In the genomic region with DNA sequence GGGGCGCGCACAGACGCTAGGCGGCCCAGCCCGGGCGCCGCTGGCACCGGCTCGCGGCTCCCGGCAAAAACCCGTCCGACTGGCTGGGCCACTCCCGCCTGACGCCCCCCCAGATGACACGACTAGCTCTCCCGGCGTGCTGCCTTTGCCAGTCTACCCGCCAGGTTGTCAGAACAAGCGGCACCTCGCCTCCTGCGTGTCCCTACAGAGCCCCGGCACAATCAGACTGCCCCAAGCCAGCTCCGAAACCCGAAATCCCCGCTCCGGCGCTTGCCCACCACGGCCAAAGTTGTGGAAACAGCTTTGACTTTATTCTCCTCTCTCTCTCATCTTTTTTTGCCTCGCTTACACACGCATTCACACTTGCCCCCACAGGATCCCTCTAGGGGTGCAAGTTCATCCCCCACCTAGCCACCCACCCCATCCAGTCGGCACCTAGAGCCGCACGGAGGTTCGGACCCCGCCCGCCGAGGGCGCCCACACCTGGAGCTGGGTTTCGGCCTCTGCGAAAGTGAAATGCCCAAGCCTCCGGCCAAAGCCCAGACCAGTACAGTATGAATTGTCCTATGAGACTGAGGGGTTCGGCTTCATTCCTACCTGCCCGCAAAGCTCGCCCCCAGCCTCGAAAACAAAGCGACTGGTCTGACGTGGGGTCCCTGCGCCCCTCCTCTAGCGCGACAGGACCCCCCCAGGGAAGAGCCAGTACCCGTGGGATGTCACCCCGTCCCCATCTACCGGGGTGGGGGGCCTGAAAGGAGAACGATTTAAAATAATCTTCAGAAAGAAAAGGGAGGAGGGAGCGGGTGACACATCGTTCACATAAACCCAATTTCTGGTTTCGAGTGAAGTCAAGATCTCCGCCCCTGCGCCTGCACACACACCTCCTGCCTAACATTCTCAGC, we compare ENCODE assay signal across 8 cellular contexts. TPM values are rescaled to one million over a fixed set of nuclear protein-coding genes. Genes with fewer than 3 reads are reported as not detected.
DNase-seq lines count a peak whose midpoint lies in the region; ATAC-seq and TF ChIP-seq lines count a peak whose summit lies in the region.

No MANE protein-coding gene starts in this region.

- DNase-seq in AG04450 (ENCODE audit: low read depth, low spot score) (no peak), body of pancreas (peak; percentile 61 to 72 (median 68)), lung (ENCODE audit: low spot score) (no peak), NCI-H187 (lab: John Stamatoyannopoulos, UW) (no peak)
- DNase-seq in stimulated activated CD4-positive, alpha-beta T cell treated with anti-CD3 and anti-CD28 coated beads, Interleukin-2, amount 100 ng/mL, for 48 hours, result no peak
- no peak for DNase-seq in stimulated activated CD4-positive, alpha-beta T cell treated with anti-CD3 and anti-CD28 coated beads, Interleukin-12 subunit alpha, Interleukin-12 subunit beta, amount 100 ng/mL, for 4 hours

- H3K27me3 ChIP-seq in AG04450 (ENCODE audit: control insufficient read depth, insufficient read depth, low read length) (peaks cover 88% of the 10 kb centered on the region), body of pancreas (peaks cover 0 to 79% of the 10 kb centered on the region in 2 donors), lung (ENCODE audit: control insufficient read depth, insufficient read depth) (no peaks in the 10 kb centered on the region)

- H3K36me3 ChIP-seq in body of pancreas (replicated peaks in 1 of 2; ENCODE audit: insufficient read depth in 1 of 2, low read depth in 2 of 2) (no peaks in the 10 kb centered on the region), lung (ENCODE audit: control insufficient read depth in 2 of 2, insufficient read depth in 2 of 2, low read length in 2 of 2) (no peaks in the 10 kb centered on the region)

- POLR2A ChIA-PET in AG04450 (lab: Yijun Ruan, JAX), result interaction anchor here (0.6 to 1.5 kb wide), 3 partner anchors 13 to 1431 kb away, joined by 3 to 10 read pairs (median 4); no protein-coding TSS in a partner anchor

- ATAC-seq in GM19023 (IDR thresholded peaks at IDR 0.05; ENCODE audit: unreplicated experiment) (peak; percentile 11), body of pancreas (peak; percentile 73), lung (ENCODE audit: insufficient read depth, low FRiP score) (peak; percentile 45)

- CTCF ChIA-PET in AG04450 (lab: Charles Lee), result interaction anchor here (0.7 to 2.7 kb wide), 2 partner anchors 12 to 1430 kb away, joined by 3 to 10 read pairs; no protein-coding TSS in a partner anchor

- intact Hi-C loops in body of pancreas (cut with DNase I), result no loop called here

- H3K27ac ChIP-seq in AG04450 (ENCODE audit: low read depth, low read length) (peak overlapping the region; percentile 39), body of pancreas (no peak overlapping the region), lung (ENCODE audit: low read depth in 1 of 2, low read length in 1 of 2) (no peak overlapping the region)

- peaks cover 50% of the 10 kb centered on the region for H3K4me1 ChIP-seq in body of pancreas
- H3K4me1 ChIP-seq in lung (ENCODE audit: control insufficient read depth in 2 of 2, insufficient read depth in 2 of 2, low read length in 2 of 2), result peaks cover 7 to 28% of the 10 kb centered on the region in 2 donors

- H3K9me3 ChIP-seq in AG04450 (ENCODE audit: control insufficient read depth, insufficient read depth, low read length) (peaks cover 19% of the 10 kb centered on the region), body of pancreas (peaks cover 0 to 12% (median 0%) of the 10 kb centered on the region in 3 donors), lung (ENCODE audit: control insufficient read depth in 2 of 2, insufficient read depth in 1 of 2, low read length in 1 of 2) (peaks cover 0 to 34% of the 10 kb centered on the region in 2 donors)

- no peak for TF ChIP-seq RAD21 in Ishikawa (IDR thresholded peaks at IDR 0.05; ENCODE audit: low read depth)

- no peak for TF ChIP-seq CTCF in AG04450 (IDR thresholded peaks at IDR 0.05; ENCODE audit: low read depth, low read length)
- peak in 1 of 7 experiments; percentile 20 for TF ChIP-seq CTCF in body of pancreas (IDR thresholded peaks at IDR 0.05)
- TF ChIP-seq CTCF in lung (IDR thresholded peaks at IDR 0.05; ENCODE audit: control extremely low read depth, extremely low read depth), result no peak

- peak; percentile 24; the same call in 1 of the 2 replicates for TF ChIP-seq EP300 in Ishikawa (IDR thresholded peaks at IDR 0.05; ENCODE audit: borderline replicate concordance)

- WGBS in body of pancreas, 2 donors, result 3 to 5% methylated on average over 34 to 60 of the region's 60 CpGs
- 3 to 5% methylated on average over 60 of the region's 60 CpGs for WGBS in lung, 2 donors

- peak in 1 of 3 donors; percentile 45 for TF ChIP-seq POLR2A in body of pancreas (IDR thresholded peaks at IDR 0.05)

- peak overlapping the region; percentile 63 for H3K4me3 ChIP-seq in AG04450 (ENCODE audit: low read depth, low read length)
- H3K4me3 ChIP-seq in body of pancreas, result peak overlapping the region; percentile 36 to 51
- peak overlapping the region; percentile 59 for H3K4me3 ChIP-seq in lung

TF ChIP-seq in Ishikawa, 13 proteins besides CTCF, POLR2A, EP300 and RAD21:
- TF ChIP-seq, protein P1, sequence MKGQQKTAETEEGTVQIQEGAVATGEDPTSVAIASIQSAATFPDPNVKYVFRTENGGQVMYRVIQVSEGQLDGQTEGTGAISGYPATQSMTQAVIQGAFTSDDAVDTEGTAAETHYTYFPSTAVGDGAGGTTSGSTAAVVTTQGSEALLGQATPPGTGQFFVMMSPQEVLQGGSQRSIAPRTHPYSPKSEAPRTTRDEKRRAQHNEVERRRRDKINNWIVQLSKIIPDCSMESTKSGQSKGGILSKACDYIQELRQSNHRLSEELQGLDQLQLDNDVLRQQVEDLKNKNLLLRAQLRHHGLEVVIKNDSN (IDR thresholded peaks at IDR 0.05), result no peak
- TF ChIP-seq NFIC (IDR thresholded peaks at IDR 0.05), result peak; percentile 45; the same call in 1 of the 2 replicates
- TF ChIP-seq CEBPB (IDR thresholded peaks at IDR 0.05), result no peak
- TF ChIP-seq, protein P2, sequence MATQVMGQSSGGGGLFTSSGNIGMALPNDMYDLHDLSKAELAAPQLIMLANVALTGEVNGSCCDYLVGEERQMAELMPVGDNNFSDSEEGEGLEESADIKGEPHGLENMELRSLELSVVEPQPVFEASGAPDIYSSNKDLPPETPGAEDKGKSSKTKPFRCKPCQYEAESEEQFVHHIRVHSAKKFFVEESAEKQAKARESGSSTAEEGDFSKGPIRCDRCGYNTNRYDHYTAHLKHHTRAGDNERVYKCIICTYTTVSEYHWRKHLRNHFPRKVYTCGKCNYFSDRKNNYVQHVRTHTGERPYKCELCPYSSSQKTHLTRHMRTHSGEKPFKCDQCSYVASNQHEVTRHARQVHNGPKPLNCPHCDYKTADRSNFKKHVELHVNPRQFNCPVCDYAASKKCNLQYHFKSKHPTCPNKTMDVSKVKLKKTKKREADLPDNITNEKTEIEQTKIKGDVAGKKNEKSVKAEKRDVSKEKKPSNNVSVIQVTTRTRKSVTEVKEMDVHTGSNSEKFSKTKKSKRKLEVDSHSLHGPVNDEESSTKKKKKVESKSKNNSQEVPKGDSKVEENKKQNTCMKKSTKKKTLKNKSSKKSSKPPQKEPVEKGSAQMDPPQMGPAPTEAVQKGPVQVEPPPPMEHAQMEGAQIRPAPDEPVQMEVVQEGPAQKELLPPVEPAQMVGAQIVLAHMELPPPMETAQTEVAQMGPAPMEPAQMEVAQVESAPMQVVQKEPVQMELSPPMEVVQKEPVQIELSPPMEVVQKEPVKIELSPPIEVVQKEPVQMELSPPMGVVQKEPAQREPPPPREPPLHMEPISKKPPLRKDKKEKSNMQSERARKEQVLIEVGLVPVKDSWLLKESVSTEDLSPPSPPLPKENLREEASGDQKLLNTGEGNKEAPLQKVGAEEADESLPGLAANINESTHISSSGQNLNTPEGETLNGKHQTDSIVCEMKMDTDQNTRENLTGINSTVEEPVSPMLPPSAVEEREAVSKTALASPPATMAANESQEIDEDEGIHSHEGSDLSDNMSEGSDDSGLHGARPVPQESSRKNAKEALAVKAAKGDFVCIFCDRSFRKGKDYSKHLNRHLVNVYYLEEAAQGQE (IDR thresholded peaks at IDR 0.05; ENCODE audit: low read depth), result no peak
- peak; percentile 35; the same call in 1 of the 2 replicates for TF ChIP-seq TAF1 (IDR thresholded peaks at IDR 0.05; ENCODE audit: low read depth)
- 0 out of 2 replicates have a peak, but pooled peaks have one; percentile 2 for TF ChIP-seq YY1 (IDR thresholded peaks at IDR 0.05; ENCODE audit: low read depth)
- peak; percentile 25; the same call in 1 of the 2 replicates for TF ChIP-seq ZBTB7A (IDR thresholded peaks at IDR 0.05; ENCODE audit: low read depth)
- TF ChIP-seq TCF12 (IDR thresholded peaks at IDR 0.05; ENCODE audit: low read depth), result 0 out of 2 replicates have a peak, but pooled peaks have one; percentile 24
- no peak for TF ChIP-seq TEAD4 (IDR thresholded peaks at IDR 0.05)
- TF ChIP-seq, protein P3, sequence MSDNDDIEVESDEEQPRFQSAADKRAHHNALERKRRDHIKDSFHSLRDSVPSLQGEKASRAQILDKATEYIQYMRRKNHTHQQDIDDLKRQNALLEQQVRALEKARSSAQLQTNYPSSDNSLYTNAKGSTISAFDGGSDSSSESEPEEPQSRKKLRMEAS (IDR thresholded peaks at IDR 0.05), result peak; percentile 48; the same call in 1 of the 2 replicates

RNA-seq across cellular contexts. Expression of a gene that starts 1.7 kb away (rescaled TPM):
- polyA plus RNA-seq in AG04450 (2011; rRNA removed) (2.3 TPM in 2 replicates), lung (under 1 TPM; 0.55 to 0.73 TPM)
- 1.7 and 1.9 TPM in 2 replicates for polyA minus RNA-seq in AG04450 (2011; rRNA and poly(A)+ RNA removed)
- total RNA-seq in body of pancreas (not detected), lung (1 to 10 TPM in 1 of 2 donors, under 1 TPM in 1; 0.14 to 2.7 TPM)

Comparison
In these comparisons a context has a peak if more than half of its experiments do, and no peak if none do; other contexts are left out.
1. DNase-seq: peak in body of pancreas (4 of 4); none in AG04450 (single experiment), lung (single experiment), NCI-H187 (0 of 2), stimulated activated CD4-positive, alpha-beta T cell treated with anti-CD3 and anti-CD28 coated beads, Interleukin-2, amount 100 ng/mL, for 48 hours (0 of 2) and stimulated activated CD4-positive, alpha-beta T cell treated with anti-CD3 and anti-CD28 coated beads, Interleukin-12 subunit alpha, Interleukin-12 subunit beta, amount 100 ng/mL, for 4 hours (single experiment).
2. ATAC-seq: peak in every context shown above with its lines; median percentile 73 in body of pancreas; 45 in lung; 11 in GM19023.
3. Peak in every context shown above with its lines, with median percentiles within 50 percentile points of each other: H3K4me3 ChIP-seq.